In the genomic region with DNA sequence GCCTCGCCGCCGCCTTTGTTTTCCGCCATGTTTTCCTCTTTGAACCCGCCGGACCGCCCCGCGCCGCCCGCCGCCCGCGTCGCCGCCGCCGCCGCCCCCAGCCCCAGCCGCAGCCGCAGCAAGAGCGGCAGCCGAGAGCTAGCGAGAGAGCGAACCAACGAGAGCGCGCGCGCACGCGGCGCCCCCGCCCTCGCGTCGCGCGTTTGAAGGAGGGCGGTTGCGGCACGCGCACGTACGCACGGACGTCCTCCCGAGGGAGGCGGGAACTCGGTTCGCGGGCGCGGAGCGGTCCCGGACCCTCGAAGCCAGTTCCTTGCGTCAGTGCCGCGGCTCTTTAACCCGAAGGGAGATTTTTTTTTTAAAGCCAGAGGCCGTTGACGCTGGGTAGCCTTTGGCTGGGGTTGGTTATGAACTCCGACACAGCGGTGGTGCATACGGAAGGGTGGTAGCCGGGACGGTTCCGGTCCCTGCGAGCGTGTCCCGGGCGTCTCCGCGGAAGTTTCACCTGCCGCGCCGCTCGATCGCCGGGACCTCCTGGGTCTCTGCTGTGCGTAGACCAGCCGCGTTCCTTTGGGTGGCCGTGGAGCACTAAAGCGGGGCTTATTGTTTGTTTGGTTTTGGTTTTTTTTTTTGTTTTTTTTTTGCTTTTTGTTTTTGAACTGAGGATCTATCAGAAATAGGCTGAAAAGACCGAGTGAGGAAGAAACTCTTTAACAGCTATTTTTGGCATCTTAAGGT, we compare ENCODE assay signal across 8 cellular contexts. TPM values are rescaled to one million over a fixed set of nuclear protein-coding genes. Genes with fewer than 3 reads are reported as not detected.
DNase-seq lines count a peak whose midpoint lies in the region; ATAC-seq and TF ChIP-seq lines count a peak whose summit lies in the region.

A gene (minus strand): TSS at position 156 of the 738 bp plus-strand sequence. CDS start 127 bp downstream, at position 29.

- H3K9me3 Mint-ChIP-seq in natural killer cell treated with Interleukin-12 subunit alpha and Interleukin-12 subunit beta and Interleukin-15 and Interleukin-18, amount 100 ng/mL, for 72 hours = no peaks in the 10 kb centered on the region

- H3K4me3 ChIP-seq in LNCaP clone FGC (ENCODE audit: low read depth, low read length) = peak within 1 kb of the TSS; percentile 83
- peak within 1 kb of the TSS; percentile 95 for H3K4me3 ChIP-seq in fibroblast of pulmonary artery (replicated peaks; ENCODE audit: low read depth, low read length)

- TF ChIP-seq CTCF in LNCaP clone FGC (IDR thresholded peaks at IDR 0.05; ENCODE audit: control insufficient read depth, extremely low read depth, insufficient read depth) = peak; percentile 11; the same call in 1 of the 2 replicates
- no peak for TF ChIP-seq CTCF in RWPE1 (conservative IDR thresholded peaks at IDR 0.05; ENCODE audit: low read depth)
- TF ChIP-seq CTCF in fibroblast of pulmonary artery (IDR thresholded peaks at IDR 0.05; ENCODE audit: low read length, missing control alignments) = no peak

- POLR2A ChIA-PET in RWPE1 (lab: Yijun Ruan, JAX; ENCODE audit: low non-redundant PET) = interaction anchor here (0.6 to 0.7 kb wide), 2 partner anchors 12 to 87 kb away, joined by 3 read pairs; no protein-coding TSS in a partner anchor

- H3K27ac ChIP-seq in RWPE1 = peak within 1 kb of the TSS; percentile 92

- DNase-seq in EL (peak; percentile 91), H4 (ENCODE audit: low spot score) (peak; percentile 79), LNCaP clone FGC (ENCODE audit: low read depth) (peak; percentile 79), RWPE1 (ENCODE audit: low spot score) (peak; percentile 87), fibroblast of pulmonary artery (ENCODE audit: low read depth) (peak; percentile 96)
- peak; percentile 89 for DNase-seq in activated T-helper 9 cell treated with anti-CD3 and anti-CD28 coated beads, Interleukin-2, amount 50 U/mL, for 16 hours (ENCODE audit: low read depth)
- DNase-seq in natural killer cell treated with Interleukin-12 subunit alpha and Interleukin-12 subunit beta and Interleukin-15 and Interleukin-18, amount 100 ng/mL, for 72 hours (ENCODE audit: low spot score) = peak; percentile 95
- peak; percentile 85 for DNase-seq in stimulated activated naive CD4-positive, alpha-beta T cell treated with Interleukin-2 at 50 U/mL for 16 hours (lab: John Stamatoyannopoulos, UW)

- peaks cover 43 to 46% of the 10 kb centered on the region in 2 donors for H3K4me1 Mint-ChIP-seq in natural killer cell treated with Interleukin-12 subunit alpha and Interleukin-12 subunit beta and Interleukin-15 and Interleukin-18, amount 100 ng/mL, for 72 hours (ENCODE audit: low read depth in 2 of 2)

- peak; percentile 91 to 94 for ATAC-seq in natural killer cell treated with Interleukin-12 subunit alpha and Interleukin-12 subunit beta and Interleukin-15 and Interleukin-18, amount 100 ng/mL, for 72 hours

- H3K36me3 Mint-ChIP-seq in natural killer cell treated with Interleukin-12 subunit alpha and Interleukin-12 subunit beta and Interleukin-15 and Interleukin-18, amount 100 ng/mL, for 72 hours = peaks cover 13% of the 10 kb centered on the region

- peak within 1 kb of the TSS; percentile 99 to 100 for H3K27ac Mint-ChIP-seq in natural killer cell treated with Interleukin-12 subunit alpha and Interleukin-12 subunit beta and Interleukin-15 and Interleukin-18, amount 100 ng/mL, for 72 hours

- peaks cover 0 to 2% of the 10 kb centered on the region in 2 donors for H3K27me3 Mint-ChIP-seq in natural killer cell treated with Interleukin-12 subunit alpha and Interleukin-12 subunit beta and Interleukin-15 and Interleukin-18, amount 100 ng/mL, for 72 hours

- H3K4me3 Mint-ChIP-seq in natural killer cell treated with Interleukin-12 subunit alpha and Interleukin-12 subunit beta and Interleukin-15 and Interleukin-18, amount 100 ng/mL, for 72 hours = peak within 1 kb of the TSS; percentile 96

- CTCF ChIA-PET in RWPE1 (lab: Yijun Ruan, JAX) = interaction anchor here (0.5 to 1.1 kb wide), 4 partner anchors 38 to 434 kb away, joined by 3 to 5 read pairs (median 4); no protein-coding TSS in a partner anchor

RNA-seq across cellular contexts. Expression of the gene that starts here (rescaled TPM):
- 8.6 and 8.8 TPM in 2 replicates for total RNA-seq in H4 (2014; rRNA removed; shearing (Covaris generic))
- 10 to 100 TPM; 48.1 to 55.7 TPM for total RNA-seq in natural killer cell treated with Interleukin-12 subunit alpha and Interleukin-12 subunit beta and Interleukin-15 and Interleukin-18, amount 100 ng/mL, for 72 hours

Comparison
In these comparisons a context has a peak if more than half of its experiments do, and no peak if none do; other contexts are left out.
1. Peak in every context shown above with its lines: DNase-seq, ATAC-seq, H3K4me3 ChIP-seq and H3K27ac ChIP-seq.